ENCODE assay signal across 19 cellular contexts in the genomic region with DNA sequence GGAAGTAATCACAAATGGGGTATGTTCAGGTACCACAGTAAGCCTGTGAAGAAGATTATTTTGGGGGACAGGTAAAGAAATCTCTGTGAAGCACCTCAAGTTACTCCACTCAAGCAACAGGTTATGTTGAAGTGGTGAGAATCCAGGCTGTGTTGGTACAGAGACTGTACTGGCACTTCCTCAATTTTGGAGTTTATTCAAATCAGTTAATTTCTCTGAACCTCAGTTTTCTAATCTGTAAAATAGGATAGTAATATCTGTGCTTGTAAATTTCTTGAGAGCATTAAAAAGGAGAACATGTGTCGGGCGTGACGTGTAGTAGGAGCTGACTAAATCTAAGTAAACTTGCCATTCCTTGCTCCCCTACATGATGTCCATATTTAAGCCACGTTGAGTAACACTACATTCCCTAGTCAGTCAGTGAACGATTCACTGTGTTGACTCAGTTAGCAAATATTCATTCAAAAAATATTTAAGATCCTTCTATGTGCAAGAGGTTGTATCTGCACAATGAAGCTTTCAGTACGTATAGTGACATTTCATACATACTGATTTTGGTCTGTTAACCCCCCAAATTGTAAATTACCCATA.
A peak's percentile ranks its signal among the peaks of the same experiment; 100 is the strongest.
DNase-seq lines count a peak whose midpoint lies in the region; ATAC-seq and TF ChIP-seq lines count a peak whose summit lies in the region.
"Had no signal": no experiment of that assay in that cellular context is flagged by ENCODE, and none has a peak within 500 bp of the region (broad histone marks: within the 10 kb centered on the region; RNA-seq: fewer than 3 reads in every experiment).

No MANE protein-coding gene starts in this region.

- peak; percentile 94 for ATAC-seq in RWPE2 (ENCODE audit: low read depth)
- ATAC-seq in GM19452 (IDR thresholded peaks at IDR 0.05; ENCODE audit: unreplicated experiment) = no peak
- no peak for ATAC-seq in GM18505 (IDR thresholded peaks at IDR 0.05; ENCODE audit: unreplicated experiment)
- ATAC-seq in activated T-cell treated with anti-CD3 and anti-CD28 coated beads, Interleukin-2, amount 50 U/mL, for 4 hours = no peak
- ATAC-seq: activated CD4-positive, CD25-positive, alpha-beta regulatory T cell treated with anti-CD3 and anti-CD28 coated beads, Interleukin-2, amount 50 U/mL, for 24 hours had no signal

- no peaks in the 10 kb centered on the region for H4K20me1 ChIP-seq in fibroblast of lung (ENCODE audit: control insufficient read depth, extremely low read depth, insufficient read depth, low read length)

- H3K36me3 ChIP-seq in RWPE2 (ENCODE audit: low read depth) = no peaks in the 10 kb centered on the region
- no peaks in the 10 kb centered on the region for H3K36me3 ChIP-seq in fibroblast of lung (ENCODE audit: control insufficient read depth, insufficient read depth, low read length)
- no peaks in the 10 kb centered on the region for H3K36me3 ChIP-seq in skeletal muscle satellite cell (ENCODE audit: insufficient read depth, low read length)
- H3K36me3 ChIP-seq: Peyer's patch, right atrium auricular region, transverse colon had no signal

- H3K4me3 Mint-ChIP-seq in activated T-cell treated with anti-CD3 and anti-CD28 coated beads, Interleukin-2, amount 50 U/mL, for 4 hours = no peak overlapping the region
- H3K4me3 Mint-ChIP-seq: activated naive CD4-positive, alpha-beta T cell treated with anti-CD3 and anti-CD28 coated beads, Interleukin-2, amount 50 U/mL, for 24 hours; H9; neural crest cell had no signal

- no peaks in the 10 kb centered on the region for H3K79me2 ChIP-seq in fibroblast of lung (ENCODE audit: control insufficient read depth, insufficient read depth, low read length)

- H3K27ac ChIP-seq in RWPE2 (ENCODE audit: poor library complexity, severe bottlenecking) = peak overlapping the region; percentile 17
- no peak overlapping the region for H3K27ac ChIP-seq in fibroblast of lung (ENCODE audit: insufficient read depth, low read length)
- H3K27ac ChIP-seq: Peyer's patch, right atrium auricular region, transverse colon had no signal

- H3K9ac ChIP-seq in fibroblast of lung (ENCODE audit: insufficient read depth, low read length) (no peak overlapping the region), skeletal muscle satellite cell (ENCODE audit: low read depth, low read length) (peak overlapping the region; percentile 13)

- H3K27me3 Mint-ChIP-seq in activated T-cell treated with anti-CD3 and anti-CD28 coated beads, Interleukin-2, amount 50 U/mL, for 4 hours (ENCODE audit: low read depth) = no peaks in the 10 kb centered on the region
- H3K27me3 Mint-ChIP-seq: activated naive CD4-positive, alpha-beta T cell treated with anti-CD3 and anti-CD28 coated beads, Interleukin-2, amount 50 U/mL, for 24 hours had no signal

- H3K9me3 ChIP-seq in RWPE2 (ENCODE audit: severe bottlenecking) (no peaks in the 10 kb centered on the region), fibroblast of lung (ENCODE audit: control insufficient read depth, insufficient read depth, low read depth, low read length) (no peaks in the 10 kb centered on the region), skeletal muscle satellite cell (replicated peaks; ENCODE audit: low read length) (no peaks in the 10 kb centered on the region)
- H3K9me3 ChIP-seq: Peyer's patch, right atrium auricular region, transverse colon had no signal

- H2AFZ ChIP-seq in fibroblast of lung (ENCODE audit: low read length) = no peak overlapping the region

- H3K4me1 ChIP-seq in RWPE2 (ENCODE audit: insufficient read depth, poor library complexity, severe bottlenecking) = peaks cover 16% of the 10 kb centered on the region
- H3K4me1 ChIP-seq in fibroblast of lung (ENCODE audit: control insufficient read depth, extremely low read depth, insufficient read depth, low read length) = no peaks in the 10 kb centered on the region
- H3K4me1 ChIP-seq in skeletal muscle satellite cell (ENCODE audit: control insufficient read depth, insufficient read depth, low read length) = peaks cover 28% of the 10 kb centered on the region
- H3K4me1 ChIP-seq: Peyer's patch, right atrium auricular region, transverse colon had no signal

- TF ChIP-seq CTCF in RWPE2 (IDR thresholded peaks at IDR 0.05; ENCODE audit: poor library complexity, severe bottlenecking) (no peak), fibroblast of lung (conservative IDR thresholded peaks at IDR 0.05 in 1 of 2, IDR thresholded peaks at IDR 0.05 in 1 of 2; ENCODE audit: low read depth in 1 of 2, low read length in 2 of 2) (no peak)

- TF ChIP-seq POLR2A in GM18505 (IDR thresholded peaks at IDR 0.05; ENCODE audit: borderline replicate concordance, extremely low read depth, insufficient read depth, insufficient read length) = no peak

- no peaks in the 10 kb centered on the region for H3K9me3 Mint-ChIP-seq in activated T-cell treated with anti-CD3 and anti-CD28 coated beads, Interleukin-2, amount 50 U/mL, for 4 hours
- H3K9me3 Mint-ChIP-seq: activated naive CD4-positive, alpha-beta T cell treated with anti-CD3 and anti-CD28 coated beads, Interleukin-2, amount 50 U/mL, for 24 hours had no signal

- H3K36me3 Mint-ChIP-seq in activated T-cell treated with anti-CD3 and anti-CD28 coated beads, Interleukin-2, amount 50 U/mL, for 4 hours (ENCODE audit: insufficient read depth) = peaks cover 6% of the 10 kb centered on the region

- no peak overlapping the region for H3K4me2 ChIP-seq in fibroblast of lung (ENCODE audit: extremely low read depth, insufficient read depth, low read length)
- peak overlapping the region; percentile 16 for H3K4me2 ChIP-seq in skeletal muscle satellite cell (ENCODE audit: low read length)

- DNase-seq in GM04504 (ENCODE audit: low read depth) (peak; percentile 65), RWPE2 (ENCODE audit: low spot score) (no peak), fibroblast of lung (ENCODE audit: low read depth in 2 of 2) (peak; percentile 89 to 90), DMS53 treated with DMSO at 0.1 percent for 48 hours (lab: John Stamatoyannopoulos, UW; ENCODE audit: unreplicated experiment) (no peak)
- DNase-seq in activated T-cell treated with anti-CD3 and anti-CD28 coated beads, Interleukin-2, amount 50 U/mL, for 4 hours = no peak
- DNase-seq: H9; NCI-H524 treated with DMSO at 0.1 percent for 48 hours; Peyer's patch; stimulated activated CD4-positive, alpha-beta T cell treated with anti-CD3 and anti-CD28 coated beads, Interleukin-4, amount 100 ng/mL, for 1 hour; T-helper 1 cell; transverse colon had no signal

- H3K4me1 Mint-ChIP-seq in activated T-cell treated with anti-CD3 and anti-CD28 coated beads, Interleukin-2, amount 50 U/mL, for 4 hours (ENCODE audit: low read depth) = no peaks in the 10 kb centered on the region
- H3K4me1 Mint-ChIP-seq: activated naive CD4-positive, alpha-beta T cell treated with anti-CD3 and anti-CD28 coated beads, Interleukin-2, amount 50 U/mL, for 24 hours had no signal

- H3K27me3 ChIP-seq in RWPE2 (ENCODE audit: insufficient read depth, poor library complexity, severe bottlenecking) (no peaks in the 10 kb centered on the region), fibroblast of lung (ENCODE audit: control insufficient read depth, insufficient read depth, low read length) (no peaks in the 10 kb centered on the region), skeletal muscle satellite cell (ENCODE audit: control insufficient read depth, insufficient read depth, low read length) (no peaks in the 10 kb centered on the region)
- H3K27me3 ChIP-seq: Peyer's patch, right atrium auricular region, transverse colon had no signal

- no peak overlapping the region for H3K4me3 ChIP-seq in RWPE2 (ENCODE audit: severe bottlenecking)
- no peak overlapping the region for H3K4me3 ChIP-seq in fibroblast of lung (replicated peaks in 1 of 4; ENCODE audit: control extremely low read depth in 1 of 4, insufficient read depth in 1 of 4, low read depth in 3 of 4, low read length in 4 of 4)
- H3K4me3 ChIP-seq in skeletal muscle satellite cell (ENCODE audit: low read length) = no peak overlapping the region
- H3K4me3 ChIP-seq: lung, Peyer's patch, right atrium auricular region, transverse colon had no signal

Comparison
In these comparisons a context has a peak if more than half of its experiments do, and no peak if none do; other contexts are left out.
1. DNase-seq: peak in GM04504 (single experiment) and fibroblast of lung (2 of 2); none in RWPE2 (single experiment), DMS53 treated with DMSO at 0.1 percent for 48 hours (single experiment) and activated T-cell treated with anti-CD3 and anti-CD28 coated beads, Interleukin-2, amount 50 U/mL, for 4 hours (single experiment).